Comparison of ENCODE assay signal across 9 cellular contexts in the genomic region with DNA sequence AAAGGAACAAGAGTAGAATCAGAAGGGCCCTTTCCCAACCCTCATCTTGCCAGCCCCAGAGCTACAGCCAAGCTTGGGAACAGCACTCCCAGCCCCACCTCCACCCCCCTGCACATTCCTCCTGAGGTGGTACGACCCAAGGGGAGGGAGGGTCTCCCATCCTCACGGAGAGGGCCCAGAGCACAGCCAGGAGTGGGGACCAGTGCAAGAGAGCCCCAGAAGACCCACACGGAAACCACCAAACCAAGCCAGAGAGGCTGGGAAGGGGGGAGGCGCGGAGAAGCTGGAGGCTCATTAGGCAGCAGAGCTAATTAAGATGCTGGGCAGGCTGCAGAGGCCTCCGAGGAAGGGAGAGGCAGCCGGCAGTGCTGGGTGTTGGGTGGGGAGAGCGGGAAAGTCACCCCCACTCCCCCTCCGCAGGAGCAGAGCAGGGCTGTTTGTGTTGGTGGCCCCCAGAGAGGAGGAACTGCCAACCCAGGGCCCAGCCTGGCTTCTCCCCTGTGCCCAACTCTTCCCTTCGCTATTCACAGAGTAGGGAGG. TPM values are rescaled to one million over a fixed set of nuclear protein-coding genes. Genes with fewer than 3 reads are reported as not detected.
DNase-seq lines count a peak whose midpoint lies in the region; ATAC-seq, FAIRE-seq and TF ChIP-seq lines count a peak whose summit lies in the region.
"Had no signal": no experiment of that assay in that cellular context is flagged by ENCODE, and none has a peak within 500 bp of the region (broad histone marks: within the 10 kb centered on the region; RNA-seq: fewer than 3 reads in every experiment).

No MANE protein-coding gene starts in this region.

- POLR2A ChIA-PET in MCF 10A (lab: Yijun Ruan, JAX) (interaction anchor here (1.1 kb wide), 1 partner anchor 50 kb away, joined by 3 read pairs; no protein-coding TSS in a partner anchor), K562 (lab: Yijun Ruan, JAX) (interaction anchor here (0.6 to 1.3 kb wide), 7 partner anchors 9 to 750 kb away, joined by 3 to 4 read pairs (median 3); no protein-coding TSS in a partner anchor), A673 (lab: Charles Lee; ENCODE audit: low non-redundant PET) (no interaction called here)

- H3K4me3 Mint-ChIP-seq in MCF 10A (ENCODE audit: unreplicated experiment) = no peak overlapping the region

- no peak overlapping the region for H3K18ac ChIP-seq in mesendoderm (ENCODE audit: low read length)

- H3K9me3 ChIP-seq in breast epithelium (no peaks in the 10 kb centered on the region), K562 (replicated peaks; ENCODE audit: control insufficient read depth, insufficient read depth, low read depth, low read length) (no peaks in the 10 kb centered on the region), tibial nerve (no peaks in the 10 kb centered on the region), A673 (ENCODE audit: low read depth, low read length, poor library complexity, severe bottlenecking) (no peaks in the 10 kb centered on the region)

- H3K9ac ChIP-seq in K562 (ENCODE audit: insufficient read depth in 1 of 2, low read depth in 2 of 2, low read length in 2 of 2) = peak overlapping the region in 1 of 2 experiments; percentile 83; a peak in 2 of 4 replicates
- H3K9ac ChIP-seq in mesendoderm (ENCODE audit: low read length) = peak overlapping the region; percentile 28

- H3K4me3 ChIP-seq in breast epithelium (no peak overlapping the region), K562 (no peak overlapping the region), mesendoderm (ENCODE audit: low read length) (no peak overlapping the region), tibial nerve (no peak overlapping the region), A673 (ENCODE audit: low read depth, low read length, poor library complexity, severe bottlenecking) (no peak overlapping the region)

- H2BK120ac ChIP-seq in mesendoderm (ENCODE audit: low read depth, low read length) = no peak overlapping the region

- no peak overlapping the region for H3K27ac Mint-ChIP-seq in MCF 10A (ENCODE audit: low read depth, unreplicated experiment)

- H2BK5ac ChIP-seq in mesendoderm (ENCODE audit: low read length) = no peak overlapping the region

- peak overlapping the region; percentile 54 to 97 for H3K27ac ChIP-seq in breast epithelium
- H3K27ac ChIP-seq in K562 (ENCODE audit: extremely low read depth, low read depth, low read length) = no peak overlapping the region
- H3K27ac ChIP-seq in mesendoderm (ENCODE audit: low read depth, low read length) = peak overlapping the region; percentile 4
- peak overlapping the region in 3 of 4 donors; percentile 27 to 97 (median 96) for H3K27ac ChIP-seq in tibial nerve
- no peak overlapping the region for H3K27ac ChIP-seq in A673 (ENCODE audit: low read depth, low read length, poor library complexity, severe bottlenecking)

- peaks cover 20% of the 10 kb centered on the region for H3K79me1 ChIP-seq in mesendoderm (ENCODE audit: low read length)

- peak overlapping the region; percentile 68 for H3K4me2 ChIP-seq in K562 (ENCODE audit: insufficient read depth, low read length)
- H3K4me2 ChIP-seq in mesendoderm (ENCODE audit: low read length) = peak overlapping the region; percentile 21

- no peak overlapping the region for H3K4ac ChIP-seq in mesendoderm (ENCODE audit: low read depth, low read length)

- BruUV-seq in MCF 10A (replicated peaks; lab: Mats Ljungman, UMichigan) (no TSS peak), K562 (replicated peaks; lab: Mats Ljungman, UMichigan) (no TSS peak), A673 (replicated peaks; lab: Mats Ljungman, UMichigan) (no TSS peak)

- ATAC-seq in K562 = no peak
- ATAC-seq in HG02588 (IDR thresholded peaks at IDR 0.05; ENCODE audit: unreplicated experiment) = no peak

- no peak for TF ChIP-seq CTCF in breast epithelium (IDR thresholded peaks at IDR 0.05)
- no peak for TF ChIP-seq CTCF in MCF 10A (IDR thresholded peaks at IDR 0.05; ENCODE audit: unreplicated experiment)
- TF ChIP-seq CTCF in K562 (IDR thresholded peaks at IDR 0.05 in 2 of 3, conservative IDR thresholded peaks at IDR 0.05 in 1 of 3; ENCODE audit: insufficient read depth in 2 of 3, low read depth in 1 of 3, low read length in 3 of 3) = no peak
- no peak for TF ChIP-seq CTCF in tibial nerve (IDR thresholded peaks at IDR 0.05)
- no peak for TF ChIP-seq CTCF in A673 (conservative IDR thresholded peaks at IDR 0.05; ENCODE audit: low read depth, low read length)

- H3K23ac ChIP-seq in mesendoderm (ENCODE audit: low read length) = no peak overlapping the region

- no peak overlapping the region for H2AFZ ChIP-seq in K562 (ENCODE audit: low read depth, low read length)

- H3K4me1 Mint-ChIP-seq in MCF 10A (ENCODE audit: insufficient read depth, unreplicated experiment) = peaks cover 13% of the 10 kb centered on the region

- H3K56ac ChIP-seq in mesendoderm (ENCODE audit: low read length) = peak overlapping the region; percentile 78

- H3K36me3 ChIP-seq in breast epithelium (no peaks in the 10 kb centered on the region), K562 (ENCODE audit: control insufficient read depth, insufficient read depth, low read length) (peaks cover 29% of the 10 kb centered on the region; the same call in 2 of the 3 replicates), mesendoderm (ENCODE audit: control insufficient read depth, insufficient read depth, low read length) (peaks cover 10% of the 10 kb centered on the region), tibial nerve (peaks cover 0 to 39% (median 0%) of the 10 kb centered on the region in 3 donors), A673 (ENCODE audit: insufficient read depth, low read length, poor library complexity, severe bottlenecking) (peaks cover 3% of the 10 kb centered on the region)

- H4K8ac ChIP-seq in mesendoderm (ENCODE audit: low read depth, low read length) = no peak overlapping the region

- TF ChIP-seq RAD21 in K562 (CRISPR knock-in tag; conservative IDR thresholded peaks at IDR 0.05 in 1 of 2, IDR thresholded peaks at IDR 0.05 in 1 of 2) = no peak

- H4K5ac ChIP-seq in mesendoderm (ENCODE audit: low read length) = no peak overlapping the region

- no peaks in the 10 kb centered on the region for H4K20me1 ChIP-seq in K562 (replicated peaks; ENCODE audit: control insufficient read depth, insufficient read depth, low read length)

- H3K36me3 Mint-ChIP-seq in MCF 10A (ENCODE audit: insufficient read depth, unreplicated experiment) = peaks cover 23% of the 10 kb centered on the region

- no peak for TF ChIP-seq EP300 in K562 (IDR thresholded peaks at IDR 0.05; ENCODE audit: low read length)
- TF ChIP-seq EP300 in tibial nerve (IDR thresholded peaks at IDR 0.05) = no peak

- DNase-seq in breast epithelium (ENCODE audit: low spot score in 2 of 2) (no peak), MCF 10A (ENCODE audit: unreplicated experiment) (no peak), K562 (ENCODE audit: extremely low read depth in 1 of 4, low spot score in 3 of 4) (no peak), mesendoderm (peak; percentile 80), tibial nerve (ENCODE audit: low spot score in 2 of 2) (no peak), hepatic stellate cell (ENCODE audit: low spot score) (no peak), A673 (ENCODE audit: low spot score) (no peak)

- FAIRE-seq in K562 (lab: Jason Lieb, UNC) = no peak

- CTCF ChIA-PET in MCF 10A (lab: Yijun Ruan, JAX) (interaction anchor here (0.9 to 1.3 kb wide), 2 partner anchors 16 to 30 kb away, joined by 3 to 6 read pairs; no protein-coding TSS in a partner anchor), K562 (lab: Yijun Ruan, JAX; ENCODE audit: low intra/inter-chr PET ratio) (no interaction called here), A673 (lab: Charles Lee) (interaction anchor here (0.5 to 1.3 kb wide), 5 partner anchors 12 to 50 kb away, joined by 3 to 12 read pairs (median 6); no protein-coding TSS in a partner anchor)

- WGBS in K562 (ENCODE audit: insufficient coverage, low coverage, missing lambda C conversion rate) = 48% methylated on average over 7 of the region's 10 CpGs
- no CpG with 5 or more reads among the region's 10 CpGs for WGBS in mesendoderm (ENCODE audit: extremely low coverage, insufficient coverage, low lambda C conversion rate)
- 39 to 54% methylated on average over 7 to 10 of the region's 10 CpGs for WGBS in tibial nerve, 2 donors

- H3K9me1 ChIP-seq in K562 (ENCODE audit: control insufficient read depth, insufficient read depth, low read length) = no peaks in the 10 kb centered on the region

- intact Hi-C loops in breast epithelium (cut with DNase I; ENCODE audit: low total_unique reads) = no loop called here
- intact Hi-C loops in MCF 10A (cut with micrococcal nuclease) = loop anchor here (5.0 kb wide), 1 partner anchor 33 kb away; no protein-coding TSS in a partner anchor
- intact Hi-C loops in K562 (cut with micrococcal nuclease) = no loop called here
- intact Hi-C loops in A673 (cut with micrococcal nuclease; ENCODE audit: unreplicated experiment) = loop anchor here (5.0 kb wide), 1 partner anchor 42 kb away; no protein-coding TSS in a partner anchor

- H3K9me3 Mint-ChIP-seq in MCF 10A (ENCODE audit: unreplicated experiment) = no peaks in the 10 kb centered on the region

- peaks cover 19% of the 10 kb centered on the region for H3K79me2 ChIP-seq in K562 (ENCODE audit: control insufficient read depth, insufficient read depth, low read length)
- peaks cover 11% of the 10 kb centered on the region for H3K79me2 ChIP-seq in mesendoderm (ENCODE audit: control insufficient read depth, insufficient read depth, low read length)

- H3K27me3 Mint-ChIP-seq in MCF 10A (ENCODE audit: insufficient read depth, unreplicated experiment) = no peaks in the 10 kb centered on the region

- no peak overlapping the region for H2AK5ac ChIP-seq in mesendoderm (ENCODE audit: low read length)

- TF ChIP-seq POLR2A in breast epithelium (IDR thresholded peaks at IDR 0.05) = no peak
- no peak for TF ChIP-seq POLR2A in K562 (conservative IDR thresholded peaks at IDR 0.05)
- no peak for TF ChIP-seq POLR2A in tibial nerve (IDR thresholded peaks at IDR 0.05)

- H3K4me1 ChIP-seq in breast epithelium (peaks cover 0 to 14% of the 10 kb centered on the region in 2 donors), K562 (replicated peaks in 1 of 2; ENCODE audit: control insufficient read depth in 2 of 2, insufficient read depth in 2 of 2, low read length in 2 of 2) (peaks cover 33 to 49% of the 10 kb centered on the region in 2 experiments; a peak in 4 of 5 replicates), mesendoderm (ENCODE audit: control insufficient read depth, low read depth, low read length) (peaks cover 13% of the 10 kb centered on the region), tibial nerve (peaks cover 0 to 48% (median 21%) of the 10 kb centered on the region in 4 donors), A673 (ENCODE audit: insufficient read depth, low read length, poor library complexity, severe bottlenecking) (peaks cover 22% of the 10 kb centered on the region)

- no peak overlapping the region for H2BK15ac ChIP-seq in mesendoderm (replicated peaks; ENCODE audit: low read depth)

- H3K27me3 ChIP-seq in breast epithelium = no peaks in the 10 kb centered on the region
- no peaks in the 10 kb centered on the region for H3K27me3 ChIP-seq in K562 (ENCODE audit: control insufficient read depth in 2 of 2, insufficient read depth in 2 of 2, low read length in 2 of 2)
- no peaks in the 10 kb centered on the region for H3K27me3 ChIP-seq in mesendoderm (ENCODE audit: insufficient read depth, low read length, poor library complexity)
- no peaks in the 10 kb centered on the region for H3K27me3 ChIP-seq in tibial nerve
- no peaks in the 10 kb centered on the region for H3K27me3 ChIP-seq in A673 (replicated peaks; ENCODE audit: insufficient read depth, low read depth, low read length, poor library complexity)

- in situ Hi-C loops in K562 (cut with MboI) = no loop called here

RNA-seq across cellular contexts. Expression of gene CACNB1, which starts 2.4 kb away (rescaled TPM):
- 10 to 100 TPM; 12.8 to 21.2 (median 13.9) TPM for total RNA-seq in breast epithelium
- 6.6 and 7.7 TPM in 2 replicates for total RNA-seq in MCF 10A (2022)
- 38.1 and 87.3 TPM in 2 replicates for total RNA-seq in K562 (2011; cell fraction: chromatin; rRNA removed; ENCODE audit: low replicate concordance)
- total RNA-seq in K562 (2011; cell fraction: nucleolus; rRNA removed) = 39.5 and 41.0 TPM in 2 replicates
- 40.0 and 54.4 TPM in 2 replicates for total RNA-seq in K562 (2011; cell fraction: nucleoplasm; rRNA removed)
- total RNA-seq in K562 (2014; rRNA removed) = 2.2 and 3.7 TPM in 2 replicates
- total RNA-seq in K562 (2014; rRNA removed; fragmentation: Illumina TruSeq; extraction: Trizol) = 2.6 and 3.6 TPM in 2 replicates
- 1.7 and 2.0 TPM in 2 replicates for total RNA-seq in K562 (2015; rRNA removed; fragmentation: Illumina TruSeq; extraction: Trizol)
- total RNA-seq in K562 (2021) = 6.7 and 7.4 TPM in 2 replicates
- polyA plus RNA-seq in K562 (2011; rRNA removed) = 3.0 and 3.2 TPM in 2 replicates
- 1.5 and 3.4 TPM in 2 replicates for polyA plus RNA-seq in K562 (2011; cell fraction: cytosol; rRNA removed)
- 10.8 and 29.9 TPM in 2 replicates for polyA plus RNA-seq in K562 (2011; cell fraction: nucleus; rRNA removed)
- polyA plus RNA-seq in K562 (2012) = 2.1 and 2.9 TPM in 2 replicates
- 3.0 and 3.6 TPM in 2 replicates for polyA plus RNA-seq in K562 (2014; fragmentation: Illumina TruSeq; extraction: Trizol)
- under 1 TPM; 0.08 to 0.18 TPM for polyA plus RNA-seq in K562 (2014; fragmentation: Nextera tagmentation; extraction: Ambion mirVana)
- 3.7 and 4.6 TPM in 2 replicates for polyA plus RNA-seq in K562 (2014; rRNA removed)
- 8.4 and 16.2 TPM in 2 replicates for polyA minus RNA-seq in K562 (2011; rRNA and poly(A)+ RNA removed)
- 2.5 and 5.3 TPM in 2 replicates for polyA minus RNA-seq in K562 (2011; cell fraction: cytosol; rRNA and poly(A)+ RNA removed)
- 8.2 and 16.4 TPM in 2 replicates for polyA minus RNA-seq in K562 (2011; cell fraction: nucleus; rRNA and poly(A)+ RNA removed)
- 4.3 TPM for polyA plus RNA-seq in mesendoderm (2013, experiment 1 of 2)
- 4.5 TPM for polyA plus RNA-seq in mesendoderm (2013, experiment 2 of 2)
- total RNA-seq in tibial nerve = 10 to 100 TPM in 3 of 4 donors, 1 to 10 TPM in 1; 7.1 to 20.3 (median 15.0) TPM
- 8.0 and 10.4 TPM in 2 replicates for total RNA-seq in A673 (2021)

RNA-seq across cellular contexts. Expression of gene RPL19, which starts 5.0 kb away (rescaled TPM):
- total RNA-seq in breast epithelium (1,000 to 10,000 TPM; 2,817 to 3,666 (median 3,432) TPM), MCF 10A (2022) (3,055 and 3,511 TPM in 2 replicates), K562 (2014; rRNA removed) (3,823 and 4,254 TPM in 2 replicates), K562 (2014; rRNA removed; fragmentation: Illumina TruSeq; extraction: Trizol) (2,411 and 3,109 TPM in 2 replicates), K562 (2015; rRNA removed; fragmentation: Illumina TruSeq; extraction: Trizol) (3,681 and 3,727 TPM in 2 replicates), K562 (2021) (2,367 and 2,508 TPM in 2 replicates), tibial nerve (1,000 to 10,000 TPM; 2,381 to 3,486 (median 2,809) TPM), A673 (2021) (950 and 1,115 TPM in 2 replicates)
- total RNA-seq in K562 (2011; cell fraction: chromatin; rRNA removed; ENCODE audit: low replicate concordance) = 162 and 216 TPM in 2 replicates
- total RNA-seq in K562 (2011; cell fraction: nucleolus; rRNA removed) = 446 and 472 TPM in 2 replicates
- total RNA-seq in K562 (2011; cell fraction: nucleoplasm; rRNA removed) = 512 and 741 TPM in 2 replicates
- polyA plus RNA-seq in K562 (2011; rRNA removed) (1,550 and 2,263 TPM in 2 replicates), K562 (2014; fragmentation: Illumina TruSeq; extraction: Trizol) (4,063 and 4,614 TPM in 2 replicates), K562 (2014; fragmentation: Nextera tagmentation; extraction: Ambion mirVana) (1,000 to 10,000 TPM; 3,604 to 4,229 TPM), K562 (2014; rRNA removed) (3,808 and 3,851 TPM in 2 replicates)
- 1,909 and 2,489 TPM in 2 replicates for polyA plus RNA-seq in K562 (2011; cell fraction: cytosol; rRNA removed)
- 662 and 945 TPM in 2 replicates for polyA plus RNA-seq in K562 (2011; cell fraction: nucleus; rRNA removed)
- polyA plus RNA-seq in K562 (2012) = 2,279 and 3,326 TPM in 2 replicates
- 920 and 1,322 TPM in 2 replicates for polyA minus RNA-seq in K562 (2011; rRNA and poly(A)+ RNA removed)
- polyA minus RNA-seq in K562 (2011; cell fraction: cytosol; rRNA and poly(A)+ RNA removed) = 617 and 787 TPM in 2 replicates
- 123 and 152 TPM in 2 replicates for polyA minus RNA-seq in K562 (2011; cell fraction: nucleus; rRNA and poly(A)+ RNA removed)
- 2,776 TPM for polyA plus RNA-seq in mesendoderm (2013, experiment 1 of 2)
- polyA plus RNA-seq in mesendoderm (2013, experiment 2 of 2) = 2,856 TPM

RNA-seq across cellular contexts. Expression of gene ARL5C, which starts 29.1 kb away (rescaled TPM):
- total RNA-seq in breast epithelium (not detected), MCF 10A (2022) (not detected in 2 replicates), K562 (2014; rRNA removed) (not detected in 2 replicates), K562 (2014; rRNA removed; fragmentation: Illumina TruSeq; extraction: Trizol) (not detected in 2 replicates), K562 (2015; rRNA removed; fragmentation: Illumina TruSeq; extraction: Trizol) (not detected in 2 replicates), K562 (2021) (not detected in 2 replicates), tibial nerve (not detected), A673 (2021) (not detected in 2 replicates)
- 0.16 TPM in 1 of 2 replicates, not detected in the other for total RNA-seq in K562 (2011; cell fraction: chromatin; rRNA removed; ENCODE audit: low replicate concordance)
- total RNA-seq in K562 (2011; cell fraction: nucleolus; rRNA removed) = not detected in 2 replicates
- not detected in 2 replicates for total RNA-seq in K562 (2011; cell fraction: nucleoplasm; rRNA removed)
- polyA plus RNA-seq in K562 (2011; rRNA removed) (not detected in 2 replicates), K562 (2014; fragmentation: Illumina TruSeq; extraction: Trizol) (not detected in 2 replicates), K562 (2014; fragmentation: Nextera tagmentation; extraction: Ambion mirVana) (not detected), K562 (2014; rRNA removed) (not detected in 2 replicates)
- not detected in 2 replicates for polyA plus RNA-seq in K562 (2011; cell fraction: cytosol; rRNA removed)
- not detected in 2 replicates for polyA plus RNA-seq in K562 (2011; cell fraction: nucleus; rRNA removed)
- polyA plus RNA-seq in K562 (2012) = not detected in 2 replicates
- polyA minus RNA-seq in K562 (2011; rRNA and poly(A)+ RNA removed) = not detected in 2 replicates
- polyA minus RNA-seq in K562 (2011; cell fraction: cytosol; rRNA and poly(A)+ RNA removed) = not detected in 2 replicates
- not detected in 2 replicates for polyA minus RNA-seq in K562 (2011; cell fraction: nucleus; rRNA and poly(A)+ RNA removed)
- polyA plus RNA-seq in mesendoderm (2013, experiment 1 of 2) = not detected
- polyA plus RNA-seq in mesendoderm (2013, experiment 2 of 2) = not detected
- total RNA-seq: mononuclear cell had no signal

RNA-seq across cellular contexts. Expression of gene STAC2, which starts 30.7 kb away (rescaled TPM):
- 100 to 1,000 TPM in 1 of 3 donors, 10 to 100 TPM in 1, not detected in 1; 26.5 to 121 TPM for total RNA-seq in breast epithelium
- total RNA-seq in MCF 10A (2022) = 0.47 and 1.2 TPM in 2 replicates
- total RNA-seq in K562 (2011; cell fraction: chromatin; rRNA removed; ENCODE audit: low replicate concordance) = not detected in 2 replicates
- total RNA-seq in K562 (2011; cell fraction: nucleolus; rRNA removed) = not detected in 2 replicates
- total RNA-seq in K562 (2011; cell fraction: nucleoplasm; rRNA removed) = not detected in 2 replicates
- not detected in 2 replicates for total RNA-seq in K562 (2014; rRNA removed)
- not detected in 2 replicates for total RNA-seq in K562 (2014; rRNA removed; fragmentation: Illumina TruSeq; extraction: Trizol)
- total RNA-seq in K562 (2015; rRNA removed; fragmentation: Illumina TruSeq; extraction: Trizol) = not detected in 2 replicates
- total RNA-seq in K562 (2021) = not detected in 2 replicates
- not detected in 2 replicates for polyA plus RNA-seq in K562 (2011; rRNA removed)
- not detected in 2 replicates for polyA plus RNA-seq in K562 (2011; cell fraction: cytosol; rRNA removed)
- not detected in 2 replicates for polyA plus RNA-seq in K562 (2011; cell fraction: nucleus; rRNA removed)
- polyA plus RNA-seq in K562 (2012) = not detected in 2 replicates
- not detected in 2 replicates for polyA plus RNA-seq in K562 (2014; fragmentation: Illumina TruSeq; extraction: Trizol)
- not detected for polyA plus RNA-seq in K562 (2014; fragmentation: Nextera tagmentation; extraction: Ambion mirVana)
- not detected in 2 replicates for polyA plus RNA-seq in K562 (2014; rRNA removed)
- polyA minus RNA-seq in K562 (2011; rRNA and poly(A)+ RNA removed) = not detected in 2 replicates
- not detected in 2 replicates for polyA minus RNA-seq in K562 (2011; cell fraction: cytosol; rRNA and poly(A)+ RNA removed)
- polyA minus RNA-seq in K562 (2011; cell fraction: nucleus; rRNA and poly(A)+ RNA removed) = not detected in 2 replicates
- 0.70 TPM for polyA plus RNA-seq in mesendoderm (2013, experiment 1 of 2)
- polyA plus RNA-seq in mesendoderm (2013, experiment 2 of 2) = 0.70 TPM
- total RNA-seq in tibial nerve = under 1 TPM in 2 of 4 donors, not detected in 2; 0.20 to 0.30 TPM
- total RNA-seq in A673 (2021) = 1.3 and 2.8 TPM in 2 replicates
- total RNA-seq: mononuclear cell had no signal

RNA-seq across cellular contexts. Expression of gene PLXDC1, which starts 43.6 kb away (rescaled TPM):
- 10 to 100 TPM; 11.8 to 37.7 (median 23.1) TPM for total RNA-seq in breast epithelium
- 0.22 and 0.61 TPM in 2 replicates for total RNA-seq in MCF 10A (2022)
- not detected in 2 replicates for total RNA-seq in K562 (2011; cell fraction: chromatin; rRNA removed; ENCODE audit: low replicate concordance)
- total RNA-seq in K562 (2011; cell fraction: nucleolus; rRNA removed) = not detected in 2 replicates
- not detected in 2 replicates for total RNA-seq in K562 (2011; cell fraction: nucleoplasm; rRNA removed)
- not detected in 2 replicates for total RNA-seq in K562 (2014; rRNA removed)
- total RNA-seq in K562 (2014; rRNA removed; fragmentation: Illumina TruSeq; extraction: Trizol) = not detected in 2 replicates
- not detected in 2 replicates for total RNA-seq in K562 (2015; rRNA removed; fragmentation: Illumina TruSeq; extraction: Trizol)
- not detected in 2 replicates for total RNA-seq in K562 (2021)
- polyA plus RNA-seq in K562 (2011; rRNA removed) = 0.11 TPM in 1 of 2 replicates, not detected in the other
- not detected in 2 replicates for polyA plus RNA-seq in K562 (2011; cell fraction: cytosol; rRNA removed)
- polyA plus RNA-seq in K562 (2011; cell fraction: nucleus; rRNA removed) = 0.21 and 0.29 TPM in 2 replicates
- 0.01 and 0.03 TPM in 2 replicates for polyA plus RNA-seq in K562 (2012)
- not detected in 2 replicates for polyA plus RNA-seq in K562 (2014; fragmentation: Illumina TruSeq; extraction: Trizol)
- polyA plus RNA-seq in K562 (2014; fragmentation: Nextera tagmentation; extraction: Ambion mirVana) = not detected
- polyA plus RNA-seq in K562 (2014; rRNA removed) = not detected in 2 replicates
- polyA minus RNA-seq in K562 (2011; rRNA and poly(A)+ RNA removed) = not detected in 2 replicates
- not detected in 2 replicates for polyA minus RNA-seq in K562 (2011; cell fraction: cytosol; rRNA and poly(A)+ RNA removed)
- not detected in 2 replicates for polyA minus RNA-seq in K562 (2011; cell fraction: nucleus; rRNA and poly(A)+ RNA removed)
- 0.44 TPM for polyA plus RNA-seq in mesendoderm (2013, experiment 1 of 2)
- polyA plus RNA-seq in mesendoderm (2013, experiment 2 of 2) = 0.24 TPM
- total RNA-seq in tibial nerve = 10 to 100 TPM; 34.1 to 95.1 (median 42.4) TPM
- total RNA-seq in A673 (2021) = 0.28 and 0.75 TPM in 2 replicates

Comparison
In these comparisons a context has a peak if more than half of its experiments do, and no peak if none do; other contexts are left out.
1. intact Hi-C loops: an anchor here in MCF 10A (5.0 kb wide) and A673 (5.0 kb wide); none called in breast epithelium and K562.
2. H3K27ac ChIP-seq: peak in breast epithelium (2 of 2), mesendoderm (single experiment) and tibial nerve (3 of 4); none in K562 (single experiment) and A673 (single experiment).